8 cellular contexts compared by ENCODE assay signal in genomic region chr15:78055923-78056713, GRCh38. TPM values are rescaled to one million over a fixed set of nuclear protein-coding genes. Genes with fewer than 3 reads are reported as not detected.
DNase-seq lines count a peak whose midpoint lies in the region; ATAC-seq and TF ChIP-seq lines count a peak whose summit lies in the region.

No MANE protein-coding gene starts in this region.

- ATAC-seq in memory B cell (ENCODE audit: low read depth) (no peak), HG03457 (IDR thresholded peaks at IDR 0.05; ENCODE audit: unreplicated experiment) (no peak), GM19328 (IDR thresholded peaks at IDR 0.05; ENCODE audit: unreplicated experiment) (no peak), GM21717 (IDR thresholded peaks at IDR 0.05; ENCODE audit: unreplicated experiment) (no peak), GM18505 (IDR thresholded peaks at IDR 0.05; ENCODE audit: unreplicated experiment) (no peak)

- no peak overlapping the region for H3K4me3 ChIP-seq in BE2C (ENCODE audit: low read depth, low read length)

- intact Hi-C loops in MCF 10A (cut with micrococcal nuclease), result no loop called here

- peaks cover 15% of the 10 kb centered on the region for H3K4me1 ChIP-seq in BE2C

- TF ChIP-seq CTCF in BE2C (IDR thresholded peaks at IDR 0.05; ENCODE audit: low read depth, low read length) (no peak), MCF 10A (IDR thresholded peaks at IDR 0.05; ENCODE audit: unreplicated experiment) (no peak)

- H3K36me3 Mint-ChIP-seq in MCF 10A (ENCODE audit: insufficient read depth, unreplicated experiment), result peaks cover 18% of the 10 kb centered on the region
- peaks cover 6% of the 10 kb centered on the region for H3K36me3 Mint-ChIP-seq in memory B cell

- H3K36me3 ChIP-seq in BE2C (no peaks in the 10 kb centered on the region), KOPT-K1 (ENCODE audit: insufficient read depth, low read length) (peaks cover 13% of the 10 kb centered on the region)

- CTCF ChIA-PET in MCF 10A (lab: Yijun Ruan, JAX), result interaction anchor here (0.6 to 1.6 kb wide), 6 partner anchors 9 to 352 kb away, joined by 3 to 7 read pairs (median 4); no protein-coding TSS in a partner anchor

- H3K4me3 Mint-ChIP-seq in MCF 10A (ENCODE audit: unreplicated experiment), result peak overlapping the region; percentile 9
- H3K4me3 Mint-ChIP-seq in memory B cell, result peak overlapping the region; percentile 42

- TF ChIP-seq POLR2A in GM18505 (IDR thresholded peaks at IDR 0.05; ENCODE audit: borderline replicate concordance, extremely low read depth, insufficient read depth, insufficient read length), result no peak

- H3K4me1 Mint-ChIP-seq in MCF 10A (ENCODE audit: insufficient read depth, unreplicated experiment) (peaks cover 32% of the 10 kb centered on the region), memory B cell (peaks cover 27% of the 10 kb centered on the region)

- POLR2A ChIA-PET in MCF 10A (lab: Yijun Ruan, JAX), result interaction anchor here (0.9 to 2.7 kb wide), 8 partner anchors 10 to 99 kb away, joined by 3 to 14 read pairs (median 6); no protein-coding TSS in a partner anchor

- H3K9me3 Mint-ChIP-seq in MCF 10A (ENCODE audit: unreplicated experiment), result no peaks in the 10 kb centered on the region
- H3K9me3 Mint-ChIP-seq in memory B cell, result no peaks in the 10 kb centered on the region

- peak overlapping the region; percentile 49 for H3K27ac ChIP-seq in KOPT-K1 (ENCODE audit: low read depth, low read length, poor library complexity, severe bottlenecking)

- BruUV-seq in MCF 10A (replicated peaks; lab: Mats Ljungman, UMichigan), result no TSS peak

- H3K27ac Mint-ChIP-seq in MCF 10A (ENCODE audit: low read depth, unreplicated experiment) (peak overlapping the region; percentile 95), memory B cell (peak overlapping the region; percentile 29)

- no peaks in the 10 kb centered on the region for H3K27me3 Mint-ChIP-seq in MCF 10A (ENCODE audit: insufficient read depth, unreplicated experiment)
- H3K27me3 Mint-ChIP-seq in memory B cell, result no peaks in the 10 kb centered on the region

- H3K27me3 ChIP-seq in BE2C, result no peaks in the 10 kb centered on the region

- DNase-seq in BE2C (peak; percentile 40), MCF 10A (ENCODE audit: unreplicated experiment) (peak; percentile 44), memory B cell (ENCODE audit: low spot score in 2 of 2) (no peak)

- H3K9me3 ChIP-seq in BE2C (no peaks in the 10 kb centered on the region), KOPT-K1 (ENCODE audit: insufficient read depth, low read length, poor library complexity, severe bottlenecking) (no peaks in the 10 kb centered on the region)

RNA-seq across cellular contexts. Expression of gene TBC1D2B, which starts 21.4 kb away (rescaled TPM):
- 24.9 TPM for polyA plus RNA-seq in BE2C (2012; ENCODE audit: insufficient read depth, insufficient read length, low read depth)
- total RNA-seq in MCF 10A (2022), result 21.2 and 21.6 TPM in 2 replicates

RNA-seq across cellular contexts. Expression of gene SH2D7, which starts 36.2 kb away (rescaled TPM):
- polyA plus RNA-seq in BE2C (2012; ENCODE audit: insufficient read depth, insufficient read length, low read depth), result not detected
- total RNA-seq in MCF 10A (2022), result not detected in 2 replicates

Comparison
In these comparisons a context has a peak if more than half of its experiments do, and no peak if none do; other contexts are left out.
1. DNase-seq: peak in BE2C (single experiment) and MCF 10A (single experiment); none in memory B cell (0 of 2).